ENCODE assay signal across 16 cellular contexts in genomic region chr15:40070166-40070557, GRCh38. TPM values are rescaled to one million over a fixed set of nuclear protein-coding genes. Genes with fewer than 3 reads are reported as not detected.
A peak's percentile ranks its signal among the peaks of the same experiment; 100 is the strongest.
DNase-seq lines count a peak whose midpoint lies in the region; ATAC-seq, FAIRE-seq and TF ChIP-seq lines count a peak whose summit lies in the region.
"Had no signal": no experiment of that assay in that cellular context is flagged by ENCODE, and none has a peak within 500 bp of the region (broad histone marks: within the 10 kb centered on the region; RNA-seq: fewer than 3 reads in every experiment).

No MANE protein-coding gene starts in this region.

- H3K4ac ChIP-seq in neuronal stem cell (ENCODE audit: low read length), result no peak overlapping the region

- ATAC-seq in HG02763 (IDR thresholded peaks at IDR 0.05; ENCODE audit: unreplicated experiment), result peak; percentile 20
- ATAC-seq in HG02938 (IDR thresholded peaks at IDR 0.05; ENCODE audit: unreplicated experiment), result no peak
- no peak for ATAC-seq in GM19395 (IDR thresholded peaks at IDR 0.05; ENCODE audit: unreplicated experiment)
- ATAC-seq: CD8-positive, alpha-beta T cell had no signal

- no peak overlapping the region for H4K91ac ChIP-seq in neuronal stem cell (ENCODE audit: low read depth, low read length, poor library complexity)

- peak overlapping the region; percentile 64 for H3K18ac ChIP-seq in neuronal stem cell (ENCODE audit: low read length)

- H2AFZ ChIP-seq in astrocyte (ENCODE audit: low read depth, low read length) (no peak overlapping the region), neuronal stem cell (ENCODE audit: low read length) (peak overlapping the region; percentile 77)

- H4K20me1 ChIP-seq in astrocyte (ENCODE audit: insufficient read depth, low read length), result no peaks in the 10 kb centered on the region

- H2BK15ac ChIP-seq in neuronal stem cell (ENCODE audit: low read length), result peak overlapping the region; percentile 99

- peak overlapping the region; percentile 47 for H3K27ac Mint-ChIP-seq in astrocyte (ENCODE audit: unreplicated experiment)
- H3K27ac Mint-ChIP-seq: CD8-positive, alpha-beta T cell had no signal

- peak; percentile 46 for DNase-seq in BE2C
- no peak for DNase-seq in astrocyte (ENCODE audit: low read depth)
- DNase-seq in neuronal stem cell (ENCODE audit: low spot score), result no peak
- DNase-seq in stimulated activated CD4-positive, alpha-beta T cell treated with anti-CD3 and anti-CD28 coated beads, Interleukin-2, amount 100 ng/mL, for 48 hours, result no peak
- no peak for DNase-seq in effector CD8-positive, alpha-beta T cell (lab: John Stamatoyannopoulos, UW)
- DNase-seq: activated CD8-positive, alpha-beta memory T cell treated with anti-CD3 and anti-CD28 coated beads, Interleukin-2, amount 50 U/mL, for 48 hours; CD8-positive, alpha-beta T cell; dermis blood vessel endothelial cell; foreskin fibroblast; NCI-H1436; NCI-H510A; SHP77 had no signal

- no peak overlapping the region for H3K14ac ChIP-seq in neuronal stem cell (ENCODE audit: low read length)

- H4K8ac ChIP-seq in neuronal stem cell (ENCODE audit: low read depth, low read length), result no peak overlapping the region

- H3K36me3 Mint-ChIP-seq in astrocyte (ENCODE audit: low read depth, unreplicated experiment), result peaks cover 2% of the 10 kb centered on the region
- H3K36me3 Mint-ChIP-seq: CD8-positive, alpha-beta T cell had no signal

- no peak overlapping the region for H3K4me3 Mint-ChIP-seq in astrocyte (ENCODE audit: unreplicated experiment)
- H3K4me3 Mint-ChIP-seq: CD8-positive, alpha-beta T cell had no signal

- no peak overlapping the region for H2AK5ac ChIP-seq in neuronal stem cell (ENCODE audit: low read depth, low read length)

- no peak overlapping the region for H2BK120ac ChIP-seq in neuronal stem cell (ENCODE audit: low read depth, low read length)

- H3K27me3 ChIP-seq in BE2C, result no peaks in the 10 kb centered on the region
- H3K27me3 ChIP-seq in astrocyte (ENCODE audit: insufficient read depth, low read length), result no peaks in the 10 kb centered on the region
- no peaks in the 10 kb centered on the region for H3K27me3 ChIP-seq in neuronal stem cell (ENCODE audit: control insufficient read depth in 3 of 3, insufficient read depth in 3 of 3, low read depth in 1 of 3, low read length in 3 of 3)

- no peak overlapping the region for H2BK12ac ChIP-seq in neuronal stem cell (ENCODE audit: low read length)

- no peaks in the 10 kb centered on the region for H3K9me3 Mint-ChIP-seq in astrocyte (ENCODE audit: unreplicated experiment)
- H3K9me3 Mint-ChIP-seq: CD8-positive, alpha-beta T cell had no signal

- H3K4me1 ChIP-seq in BE2C, result peaks cover 28% of the 10 kb centered on the region
- peaks cover 9% of the 10 kb centered on the region for H3K4me1 ChIP-seq in astrocyte (ENCODE audit: insufficient read depth, low read length)
- peaks cover 11 to 19% of the 10 kb centered on the region in 2 donors for H3K4me1 ChIP-seq in neuronal stem cell (ENCODE audit: control insufficient read depth in 2 of 2, insufficient read depth in 1 of 2, low read depth in 1 of 2, low read length in 2 of 2)

- H2BK5ac ChIP-seq in neuronal stem cell (ENCODE audit: low read length), result no peak overlapping the region

- no peaks in the 10 kb centered on the region for H3K79me2 ChIP-seq in astrocyte (ENCODE audit: insufficient read depth, low read length)

- H3K27me3 Mint-ChIP-seq in astrocyte (ENCODE audit: low read depth, unreplicated experiment), result no peaks in the 10 kb centered on the region

- H3K9ac ChIP-seq in astrocyte (ENCODE audit: low read length) (no peak overlapping the region), neuronal stem cell (ENCODE audit: low read depth, low read length, poor library complexity) (no peak overlapping the region)

- TF ChIP-seq CTCF in BE2C (IDR thresholded peaks at IDR 0.05; ENCODE audit: low read depth, low read length) (no peak), astrocyte (IDR thresholded peaks at IDR 0.05; ENCODE audit: insufficient read depth, low read depth, low read length) (no peak)

- H3K27ac ChIP-seq in astrocyte (ENCODE audit: low read depth, low read length) (no peak overlapping the region), neuronal stem cell (replicated peaks; ENCODE audit: low read length) (no peak overlapping the region)

- FAIRE-seq in astrocyte (lab: Jason Lieb, UNC), result no peak
- FAIRE-seq: islet of Langerhans had no signal

- H3K4me3 ChIP-seq in BE2C (ENCODE audit: low read depth, low read length) (no peak overlapping the region), astrocyte (ENCODE audit: insufficient read depth, low read depth, low read length) (no peak overlapping the region), neuronal stem cell (ENCODE audit: low read length in 2 of 2) (no peak overlapping the region)

- H3K4me1 Mint-ChIP-seq in astrocyte (ENCODE audit: low read depth, unreplicated experiment), result peaks cover 2% of the 10 kb centered on the region

- H3K79me1 ChIP-seq in neuronal stem cell (ENCODE audit: low read depth, low read length), result no peaks in the 10 kb centered on the region

- H3K36me3 ChIP-seq in BE2C (no peaks in the 10 kb centered on the region), astrocyte (ENCODE audit: insufficient read depth, low read length) (no peaks in the 10 kb centered on the region), neuronal stem cell (replicated peaks in 1 of 2; ENCODE audit: control insufficient read depth in 2 of 2, insufficient read depth in 2 of 2, low read length in 2 of 2) (no peaks in the 10 kb centered on the region)

- no CpG with 5 or more reads among the region's 5 CpGs for whole genome bisulfite sequencing in neuronal stem cell (ENCODE audit: extremely low coverage in 2 of 2, insufficient read length in 2 of 2, insufficient replicate concordance in 1 of 2), 2 donors

- H3K23ac ChIP-seq in neuronal stem cell (ENCODE audit: low read depth, low read length, poor library complexity), result no peak overlapping the region

- H3K9me3 ChIP-seq in BE2C (no peaks in the 10 kb centered on the region), astrocyte (ENCODE audit: insufficient read depth, low read depth, low read length) (no peaks in the 10 kb centered on the region), neuronal stem cell (replicated peaks in 1 of 2; ENCODE audit: control insufficient read depth in 2 of 2, insufficient read depth in 1 of 2, low read depth in 1 of 2, low read length in 2 of 2) (no peaks in the 10 kb centered on the region)

- no peak overlapping the region for H3K4me2 ChIP-seq in astrocyte (ENCODE audit: low read length)
- H3K4me2 ChIP-seq in neuronal stem cell (ENCODE audit: insufficient read depth, low read length, poor library complexity, severe bottlenecking), result no peak overlapping the region

RNA-seq across cellular contexts. Expression of gene SRP14, which starts 31.2 kb away (rescaled TPM):
- 615 TPM for polyA plus RNA-seq in BE2C (2012; ENCODE audit: insufficient read depth, insufficient read length, low read depth)
- total RNA-seq in astrocyte, result 279 and 320 TPM in 2 replicates
- polyA plus RNA-seq in neuronal stem cell (2013, experiment 1 of 2), result 655 TPM
- polyA plus RNA-seq in neuronal stem cell (2013, experiment 2 of 2), result 647 TPM

RNA-seq across cellular contexts. Expression of gene BMF, which starts 38.5 kb away (rescaled TPM):
- 17.1 TPM for polyA plus RNA-seq in BE2C (2012; ENCODE audit: insufficient read depth, insufficient read length, low read depth)
- total RNA-seq in astrocyte, result 31.0 and 31.8 TPM in 2 replicates
- 6.6 TPM for polyA plus RNA-seq in neuronal stem cell (2013, experiment 1 of 2)
- 6.6 TPM for polyA plus RNA-seq in neuronal stem cell (2013, experiment 2 of 2)
